ENCODE assay signal across 1 cellular context in genomic region chr13:33968520-33969507, GRCh38.
TF ChIP-seq lines count a peak whose summit lies in the region.

No MANE protein-coding gene starts in this region.

TF ChIP-seq in HepG2, 621 proteins besides CTCF, POLR2A, EP300 and RAD21 (continued from another document and continues in another):
- TF ChIP-seq HMGXB4 (CRISPR knock-in tag; IDR thresholded peaks at IDR 0.05; ENCODE audit: borderline replicate concordance in 1 of 2, low read depth in 1 of 2), result no peak
- no peak for TF ChIP-seq PHF5A (CRISPR knock-in tag; IDR thresholded peaks at IDR 0.05; ENCODE audit: low read depth, unreplicated experiment)
- no peak for TF ChIP-seq ZNF891 (CRISPR knock-in tag; IDR thresholded peaks at IDR 0.05)
- TF ChIP-seq ZNF562 (CRISPR knock-in tag; IDR thresholded peaks at IDR 0.05; ENCODE audit: borderline replicate concordance), result no peak
- TF ChIP-seq FOXC1 (CRISPR knock-in tag; IDR thresholded peaks at IDR 0.05; ENCODE audit: borderline replicate concordance), result no peak
- no peak for TF ChIP-seq TOE1 (CRISPR knock-in tag; IDR thresholded peaks at IDR 0.05)
- TF ChIP-seq PRDM10 (CRISPR knock-in tag; IDR thresholded peaks at IDR 0.05; ENCODE audit: low read depth), result no peak
- TF ChIP-seq BCL6 (CRISPR knock-in tag; IDR thresholded peaks at IDR 0.05), result peak; percentile 80
- TF ChIP-seq ZMYM2 (CRISPR knock-in tag; IDR thresholded peaks at IDR 0.05), result peak; percentile 83
- TF ChIP-seq SIN3B (IDR thresholded peaks at IDR 0.05; ENCODE audit: low read length), result no peak
- TF ChIP-seq PCBP2 (optimal IDR thresholded peaks at IDR 0.05; ENCODE audit: low read depth, low read length, poor library complexity, severe bottlenecking), result no peak
- no peak for TF ChIP-seq SRSF1 (optimal IDR thresholded peaks at IDR 0.05; ENCODE audit: low read depth, low read length)
- peak; percentile 73; the same call in 1 of the 2 replicates for TF ChIP-seq ZBTB37 (CRISPR knock-in tag; IDR thresholded peaks at IDR 0.05)
- 0 out of 2 replicates have a peak, but pooled peaks have one; percentile 21 for TF ChIP-seq RBFOX2 (IDR thresholded peaks at IDR 0.05; ENCODE audit: low read depth, low read length)
- no peak for TF ChIP-seq ZNF441 (CRISPR knock-in tag; IDR thresholded peaks at IDR 0.05; ENCODE audit: borderline replicate concordance)
- no peak for TF ChIP-seq KLF13 (CRISPR knock-in tag; IDR thresholded peaks at IDR 0.05)
- TF ChIP-seq GATAD1 (CRISPR knock-in tag; IDR thresholded peaks at IDR 0.05), result no peak
- no peak for TF ChIP-seq RNF2 (conservative IDR thresholded peaks at IDR 0.05; ENCODE audit: low read depth)
- peak; percentile 99 for TF ChIP-seq FOXP1 (IDR thresholded peaks at IDR 0.05)
- TF ChIP-seq FOXP1 (CRISPR knock-in tag; IDR thresholded peaks at IDR 0.05), result peak; percentile 99
- TF ChIP-seq NFATC3 (CRISPR knock-in tag; IDR thresholded peaks at IDR 0.05), result no peak
- TF ChIP-seq SAP130 (CRISPR knock-in tag; IDR thresholded peaks at IDR 0.05; ENCODE audit: low read depth), result peak; percentile 77
- no peak for TF ChIP-seq ZNF224 (CRISPR knock-in tag; IDR thresholded peaks at IDR 0.05)
- no peak for TF ChIP-seq CC2D1A (CRISPR knock-in tag; IDR thresholded peaks at IDR 0.05)
- no peak for TF ChIP-seq ZBTB7B (CRISPR knock-in tag; IDR thresholded peaks at IDR 0.05)
- TF ChIP-seq AGO2 (optimal IDR thresholded peaks at IDR 0.05; ENCODE audit: low read depth, low read length), result no peak
- peak; percentile 92 for TF ChIP-seq RFX5 (IDR thresholded peaks at IDR 0.05; ENCODE audit: low read depth, low read length)
- no peak for TF ChIP-seq CHD4 (IDR thresholded peaks at IDR 0.05; ENCODE audit: borderline replicate concordance, low read length)
- peak; percentile 88; the same call in 1 of the 2 replicates for TF ChIP-seq MLXIP (CRISPR knock-in tag; IDR thresholded peaks at IDR 0.05; ENCODE audit: borderline replicate concordance)
- TF ChIP-seq SIN3A (IDR thresholded peaks at IDR 0.05; ENCODE audit: borderline replicate concordance, low read depth, low read length), result no peak
- no peak for TF ChIP-seq ZNF790 (CRISPR knock-in tag; IDR thresholded peaks at IDR 0.05; ENCODE audit: borderline replicate concordance)
- TF ChIP-seq HNRNPH1 (optimal IDR thresholded peaks at IDR 0.05; ENCODE audit: low read depth, low read length), result no peak
- no peak for TF ChIP-seq CREB3 (CRISPR knock-in tag; IDR thresholded peaks at IDR 0.05)
- no peak for TF ChIP-seq ZNF788 (CRISPR knock-in tag; IDR thresholded peaks at IDR 0.05; ENCODE audit: borderline replicate concordance)
- TF ChIP-seq ZNF383 (CRISPR knock-in tag; IDR thresholded peaks at IDR 0.05; ENCODE audit: borderline replicate concordance), result no peak
- TF ChIP-seq YEATS2 (CRISPR knock-in tag; IDR thresholded peaks at IDR 0.05; ENCODE audit: borderline replicate concordance), result no peak
- TF ChIP-seq PBX2 (CRISPR knock-in tag; IDR thresholded peaks at IDR 0.05), result no peak
- TF ChIP-seq ATF4 (CRISPR knock-in tag; IDR thresholded peaks at IDR 0.05), result peak in 1 of 2 experiments; percentile 85; a peak in 2 of 4 replicates
- TF ChIP-seq ZUFSP (CRISPR knock-in tag; IDR thresholded peaks at IDR 0.05; ENCODE audit: borderline replicate concordance), result no peak
- TF ChIP-seq SALL1 (CRISPR knock-in tag; IDR thresholded peaks at IDR 0.05), result peak; percentile 79; the same call in 1 of the 2 replicates
- TF ChIP-seq GPBP1L1 (CRISPR knock-in tag; IDR thresholded peaks at IDR 0.05), result no peak
